Comparison of ENCODE assay signal across 16 cellular contexts in the genomic region with DNA sequence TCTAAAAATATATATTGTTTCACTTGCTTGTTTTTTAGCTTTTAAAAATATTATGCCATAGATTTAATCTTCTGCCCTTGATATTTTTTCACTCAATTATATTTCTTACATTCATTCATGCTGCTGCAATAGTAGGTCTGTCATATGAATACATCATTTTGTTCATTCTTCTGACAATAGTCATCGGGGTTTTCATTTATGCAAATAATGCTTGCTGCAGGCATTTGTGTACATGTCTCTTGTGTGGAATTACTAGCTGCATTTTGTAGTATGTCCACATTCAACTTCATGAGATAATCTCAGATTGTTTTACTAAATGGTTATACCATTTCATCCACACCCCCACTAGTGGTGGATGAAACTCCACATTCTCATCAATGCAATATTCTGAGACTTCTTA. TPM values are rescaled to one million over a fixed set of nuclear protein-coding genes. Genes with fewer than 3 reads are reported as not detected.
DNase-seq lines count a peak whose midpoint lies in the region; ATAC-seq and TF ChIP-seq lines count a peak whose summit lies in the region.
"Had no signal": no experiment of that assay in that cellular context is flagged by ENCODE, and none has a peak within 500 bp of the region (broad histone marks: within the 10 kb centered on the region; RNA-seq: fewer than 3 reads in every experiment).

No MANE protein-coding gene starts in this region.

- H3K4me3 ChIP-seq in mesenchymal stem cell (ENCODE audit: insufficient read depth in 1 of 2, low read depth in 1 of 2, low read length in 2 of 2) (no peak overlapping the region), dorsolateral prefrontal cortex (no peak overlapping the region)
- H3K4me3 ChIP-seq: sigmoid colon, SJSA1, thoracic aorta had no signal

- no peaks in the 10 kb centered on the region for H3K36me3 ChIP-seq in mesenchymal stem cell (ENCODE audit: control insufficient read depth in 1 of 2, insufficient read depth in 2 of 2, low read depth in 1 of 2, low read length in 2 of 2)
- H3K36me3 ChIP-seq: sigmoid colon, SJSA1, thoracic aorta had no signal

- no peak overlapping the region for H2AFZ ChIP-seq in mesenchymal stem cell (ENCODE audit: low read depth, low read length)

- peak overlapping the region; percentile 4 for H3K27ac Mint-ChIP-seq in activated CD4-positive, alpha-beta T cell treated with anti-CD3 and anti-CD28 coated beads for 36 hours
- peak overlapping the region; percentile 7 for H3K27ac Mint-ChIP-seq in T-helper 2 cell treated with Interferon-gamma antibody and Interleukin-4, amounts not matched to agents 5 μg/mL and 100 μg/mL, for 36 hours
- H3K27ac Mint-ChIP-seq: natural killer cell had no signal

- no peak overlapping the region for H2BK120ac ChIP-seq in mesenchymal stem cell (ENCODE audit: low read depth, low read length)

- no peaks in the 10 kb centered on the region for H3K79me1 ChIP-seq in mesenchymal stem cell (replicated peaks; ENCODE audit: low read length, poor library complexity, severe bottlenecking)

- no peaks in the 10 kb centered on the region for H3K9me3 Mint-ChIP-seq in activated CD4-positive, alpha-beta T cell treated with anti-CD3 and anti-CD28 coated beads for 36 hours (ENCODE audit: low read depth)
- no peaks in the 10 kb centered on the region for H3K9me3 Mint-ChIP-seq in T-helper 2 cell treated with Interferon-gamma antibody and Interleukin-4, amounts not matched to agents 5 μg/mL and 100 μg/mL, for 36 hours
- H3K9me3 Mint-ChIP-seq: activated T-helper 1 cell treated with anti-CD3 and anti-CD28 coated beads, Interleukin-12 subunit alpha, Interleukin-12 subunit beta, Interleukin-2, Interleukin-4 antibody, amounts not matched to agents 30 ng/mL and 10 ng/mL and 1 ng/mL, durations not matched to agents 14 hours and 24 hours and 36 hours; natural killer cell had no signal

- intact Hi-C loops in activated CD4-positive, alpha-beta T cell treated with anti-CD3 and anti-CD28 coated beads for 36 hours (cut with DNase I, micrococcal nuclease), result no loop called here
- intact Hi-C loops in dorsolateral prefrontal cortex (cut with DNase I), result no loop called here

- H3K4me1 Mint-ChIP-seq in activated CD4-positive, alpha-beta T cell treated with anti-CD3 and anti-CD28 coated beads for 36 hours, result peaks cover 38% of the 10 kb centered on the region
- H3K4me1 Mint-ChIP-seq in T-helper 2 cell treated with Interferon-gamma antibody and Interleukin-4, amounts not matched to agents 5 μg/mL and 100 μg/mL, for 36 hours (ENCODE audit: low read depth), result peaks cover 44% of the 10 kb centered on the region

- no peak for ATAC-seq in activated CD4-positive, alpha-beta T cell treated with anti-CD3 and anti-CD28 coated beads for 36 hours
- peak; percentile 54 for ATAC-seq in HG02885 (IDR thresholded peaks at IDR 0.05; ENCODE audit: poor library complexity, unreplicated experiment)
- no peak for ATAC-seq in HG03469 (IDR thresholded peaks at IDR 0.05; ENCODE audit: unreplicated experiment)
- ATAC-seq: natural killer cell had no signal

- H2BK12ac ChIP-seq in mesenchymal stem cell (ENCODE audit: low read length in 2 of 2), result no peak overlapping the region

- no peak overlapping the region for H3K4ac ChIP-seq in mesenchymal stem cell (ENCODE audit: low read depth in 1 of 2, low read length in 2 of 2)

- H3K27me3 Mint-ChIP-seq in activated CD4-positive, alpha-beta T cell treated with anti-CD3 and anti-CD28 coated beads for 36 hours, result no peaks in the 10 kb centered on the region
- no peaks in the 10 kb centered on the region for H3K27me3 Mint-ChIP-seq in T-helper 2 cell treated with Interferon-gamma antibody and Interleukin-4, amounts not matched to agents 5 μg/mL and 100 μg/mL, for 36 hours (ENCODE audit: low read depth)

- no peak overlapping the region for H2BK15ac ChIP-seq in mesenchymal stem cell (ENCODE audit: low read depth, poor library complexity, severe bottlenecking)

- 100% methylated on average over 1 of the region's 1 CpG for WGBS in mesenchymal stem cell

- no peaks in the 10 kb centered on the region for H3K27me3 ChIP-seq in mesenchymal stem cell (ENCODE audit: control insufficient read depth in 1 of 2, insufficient read depth in 1 of 2, low read length in 2 of 2)
- no peaks in the 10 kb centered on the region for H3K27me3 ChIP-seq in dorsolateral prefrontal cortex
- H3K27me3 ChIP-seq: sigmoid colon, SJSA1 had no signal

- no peak overlapping the region for H3K4me3 Mint-ChIP-seq in activated CD4-positive, alpha-beta T cell treated with anti-CD3 and anti-CD28 coated beads for 36 hours
- H3K4me3 Mint-ChIP-seq in T-helper 2 cell treated with Interferon-gamma antibody and Interleukin-4, amounts not matched to agents 5 μg/mL and 100 μg/mL, for 36 hours, result peak overlapping the region; percentile 40
- H3K4me3 Mint-ChIP-seq: natural killer cell had no signal

- H3K18ac ChIP-seq in mesenchymal stem cell (ENCODE audit: low read depth in 1 of 2, low read length in 2 of 2), result no peak overlapping the region

- H3K23ac ChIP-seq in mesenchymal stem cell (ENCODE audit: low read length in 2 of 2), result no peak overlapping the region

- CTCF ChIA-PET in activated CD4-positive, alpha-beta T cell treated with anti-CD3 and anti-CD28 coated beads for 36 hours (lab: Charles Lee), result interaction anchor here (1.2 kb wide), 1 partner anchor 41 kb away, joined by 3 read pairs; no protein-coding TSS in a partner anchor

- H3K9me3 ChIP-seq in mesenchymal stem cell (ENCODE audit: control insufficient read depth, low read length), result no peaks in the 10 kb centered on the region
- H3K9me3 ChIP-seq: sigmoid colon, SJSA1, thoracic aorta had no signal

- TF ChIP-seq CTCF in dorsolateral prefrontal cortex (IDR thresholded peaks at IDR 0.05 in 54 of 56, conservative IDR thresholded peaks at IDR 0.05 in 2 of 56; ENCODE audit: low read depth in 1 of 56, partially characterized antibody in 56 of 56), result no peak

- no peak overlapping the region for H3K14ac ChIP-seq in mesenchymal stem cell (ENCODE audit: low read length in 2 of 2)

- DNase-seq in activated CD4-positive, alpha-beta T cell treated with anti-CD3 and anti-CD28 coated beads for 36 hours, result no peak
- no peak for DNase-seq in activated CD4-positive, alpha-beta T cell treated with anti-CD3 and anti-CD28 coated beads, Interleukin-2, amount 50 U/mL, for 48 hours
- no peak for DNase-seq in T-helper 2 cell treated with Interferon-gamma antibody and Interleukin-4, amounts not matched to agents 5 μg/mL and 100 μg/mL, for 36 hours (ENCODE audit: low spot score)
- DNase-seq in mesenchymal stem cell (peak; percentile 12), dorsolateral prefrontal cortex (no peak), NCI-H2196 (lab: John Stamatoyannopoulos, UW; ENCODE audit: unreplicated experiment) (no peak)
- DNase-seq: natural killer cell, NCI-H1417, NCI-H524, sigmoid colon had no signal

- no peak overlapping the region for H4K8ac ChIP-seq in mesenchymal stem cell (ENCODE audit: low read length)

- H3K27ac ChIP-seq in mesenchymal stem cell (ENCODE audit: low read length, poor library complexity, severe bottlenecking), result no peak overlapping the region
- no peak overlapping the region for H3K27ac ChIP-seq in dorsolateral prefrontal cortex
- H3K27ac ChIP-seq: 22Rv1, sigmoid colon, SJSA1, thoracic aorta had no signal

- no peak overlapping the region for H3K9ac ChIP-seq in mesenchymal stem cell (ENCODE audit: low read length)

- H2BK5ac ChIP-seq in mesenchymal stem cell (ENCODE audit: low read depth, low read length, poor library complexity, severe bottlenecking), result no peak overlapping the region

- H3K4me2 ChIP-seq in mesenchymal stem cell (ENCODE audit: low read length, poor library complexity, severe bottlenecking), result no peak overlapping the region

- H3K4me1 ChIP-seq in mesenchymal stem cell (ENCODE audit: control insufficient read depth, insufficient read depth, low read depth, low read length), result no peaks in the 10 kb centered on the region

- H4K91ac ChIP-seq in mesenchymal stem cell (ENCODE audit: low read length), result no peak overlapping the region

- POLR2A ChIA-PET in activated CD4-positive, alpha-beta T cell treated with anti-CD3 and anti-CD28 coated beads for 36 hours (lab: Charles Lee), result no interaction called here

- H2AK5ac ChIP-seq in mesenchymal stem cell (ENCODE audit: low read length, severe bottlenecking), result no peak overlapping the region

- H3K36me3 Mint-ChIP-seq in activated CD4-positive, alpha-beta T cell treated with anti-CD3 and anti-CD28 coated beads for 36 hours (ENCODE audit: low read depth), result no peaks in the 10 kb centered on the region
- H3K36me3 Mint-ChIP-seq in T-helper 2 cell treated with Interferon-gamma antibody and Interleukin-4, amounts not matched to agents 5 μg/mL and 100 μg/mL, for 36 hours (ENCODE audit: low read depth), result no peaks in the 10 kb centered on the region
- H3K36me3 Mint-ChIP-seq: natural killer cell had no signal

RNA-seq across cellular contexts. Expression of gene PLPP1, which starts 5.3 kb away (rescaled TPM):
- 1 to 10 TPM; 7.9 to 8.2 TPM for total RNA-seq in activated CD4-positive, alpha-beta T cell treated with anti-CD3 and anti-CD28 coated beads for 36 hours
- 45.6 TPM for polyA plus RNA-seq in mesenchymal stem cell (2013, experiment 1 of 2)
- 48.1 TPM for polyA plus RNA-seq in mesenchymal stem cell (2013, experiment 2 of 2)
- 10 to 100 TPM; 42.8 to 88.1 (median 59.2) TPM for total RNA-seq in dorsolateral prefrontal cortex

Comparison
In these comparisons a context has a peak if more than half of its experiments do, and no peak if none do; other contexts are left out.
1. RNA of gene PLPP1, which starts 5.3 kb away (total RNA-seq): 42.8 to 88.1 TPM in dorsolateral prefrontal cortex; 7.9 to 8.2 TPM in activated CD4-positive, alpha-beta T cell treated with anti-CD3 and anti-CD28 coated beads for 36 hours; every median in the first group is over 4 times any median in the second.